ENCODE assay signal across 8 cellular contexts in the genomic region with DNA sequence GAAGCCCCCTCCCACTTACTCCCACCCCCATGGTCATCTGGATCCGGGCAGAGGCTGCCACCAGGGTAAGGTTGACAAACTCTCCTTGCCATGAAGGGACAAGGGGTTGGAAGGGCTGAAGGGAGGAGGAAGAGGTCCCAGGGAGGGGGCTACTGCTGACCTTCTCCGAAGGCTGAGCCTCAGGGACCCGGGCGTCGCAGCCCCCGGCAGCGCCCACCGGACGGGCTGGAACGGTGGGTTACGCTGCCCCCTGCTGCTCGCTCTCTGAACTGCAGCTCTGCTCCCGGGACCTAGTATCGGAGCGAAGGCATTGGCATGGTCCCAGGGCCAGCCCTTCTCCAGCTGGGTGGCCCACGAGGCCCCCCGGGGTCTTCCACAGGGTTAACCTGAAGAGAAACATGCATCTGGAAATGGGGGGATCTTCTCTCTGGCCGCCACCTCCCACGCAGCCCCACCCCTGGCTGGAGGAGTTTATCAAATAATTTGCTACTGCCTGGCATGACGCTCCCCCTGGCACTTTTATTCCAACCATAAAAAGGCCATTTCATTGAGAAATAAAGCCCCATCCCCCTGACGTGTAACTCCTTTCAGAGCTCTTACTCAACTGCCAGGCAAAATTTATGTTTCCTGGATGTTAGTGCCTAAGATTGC.
DNase-seq lines count a peak whose midpoint lies in the region; ATAC-seq and TF ChIP-seq lines count a peak whose summit lies in the region.

No MANE protein-coding gene starts in this region.

- TF ChIP-seq CTCF in choroid plexus epithelial cell (conservative IDR thresholded peaks at IDR 0.05; ENCODE audit: low read depth, low read length) = peak; percentile 87

- H3K4me3 ChIP-seq in choroid plexus epithelial cell (ENCODE audit: low read depth, low read length) = no peak overlapping the region

- ATAC-seq in GM21390 (IDR thresholded peaks at IDR 0.05; ENCODE audit: unreplicated experiment) = no peak

- DNase-seq in DMS153 treated with DMSO at 0.1 percent for 48 hours (lab: John Stamatoyannopoulos, UW; ENCODE audit: unreplicated experiment) (peak; percentile 68), HuH-7.5 (ENCODE audit: low spot score) (peak; percentile 86), choroid plexus epithelial cell (ENCODE audit: low read depth) (peak; percentile 28), lung microvascular endothelial cell (ENCODE audit: low read depth in 2 of 2) (peak; percentile 26 to 52), putamen (ENCODE audit: low spot score) (no peak)
- peak; percentile 29 to 55 (median 40) for DNase-seq in activated CD4-positive, CD25-positive, alpha-beta regulatory T cell (lab: John Stamatoyannopoulos, UW)
- DNase-seq in stimulated activated CD8-positive, alpha-beta memory T cell treated with anti-CD3 and anti-CD28 coated beads, Interleukin-7, amount 100 ng/mL, for 1 hour (ENCODE audit: low read depth in 2 of 2) = peak; percentile 29 to 56
